8 cellular contexts compared by ENCODE assay signal in genomic region chr1:67685067-67685557, GRCh38. TPM values are rescaled to one million over a fixed set of nuclear protein-coding genes. Genes with fewer than 3 reads are reported as not detected.
DNase-seq lines count a peak whose midpoint lies in the region; ATAC-seq, FAIRE-seq and TF ChIP-seq lines count a peak whose summit lies in the region.

TSS of gene GADD45A (plus strand) at chr1:67685201. CDS start at chr1:67685495, 294 bp downstream.

- H3K79me2 ChIP-seq in ACC112 (ENCODE audit: control insufficient read depth, insufficient read depth, low read length, unreplicated experiment) = peaks cover 20% of the 10 kb centered on the region

- peak within 1 kb of the TSS; percentile 85 for H3K27ac ChIP-seq in ACC112 (ENCODE audit: low read depth, low read length)
- peak within 1 kb of the TSS; percentile 95 for H3K27ac ChIP-seq in VCaP
- peak within 1 kb of the TSS; percentile 97 to 98 for H3K27ac ChIP-seq in breast epithelium
- H3K27ac ChIP-seq in iPS-20b (ENCODE audit: low read length) = peak within 1 kb of the TSS; percentile 47
- peak within 1 kb of the TSS; percentile 97 to 100 for H3K27ac ChIP-seq in small intestine (ENCODE audit: low read depth in 1 of 2, low read length in 1 of 2)

- H3K9ac ChIP-seq in iPS-20b (ENCODE audit: low read depth, low read length) = peak within 1 kb of the TSS; percentile 83

- H2AFZ ChIP-seq in ACC112 (ENCODE audit: low read length, unreplicated experiment) = peak within 1 kb of the TSS; percentile 55

- intact Hi-C loops in breast epithelium (cut with DNase I; ENCODE audit: low total_unique reads) = loop anchor here (5.0 kb wide), 1 partner anchor 57 kb away; no protein-coding TSS in a partner anchor

- H3K27me3 ChIP-seq in ACC112 (ENCODE audit: insufficient read depth, low read length) (no peaks in the 10 kb centered on the region), breast epithelium (no peaks in the 10 kb centered on the region), iPS-20b (ENCODE audit: insufficient read depth, low read length) (no peaks in the 10 kb centered on the region), small intestine (ENCODE audit: control insufficient read depth in 2 of 2, insufficient read depth in 2 of 2, low read length in 2 of 2) (no peaks in the 10 kb centered on the region)

- no peaks in the 10 kb centered on the region for H3K9me3 ChIP-seq in breast epithelium
- H3K9me3 ChIP-seq in iPS-20b (ENCODE audit: insufficient read depth, low read depth, low read length) = no peaks in the 10 kb centered on the region
- no peaks in the 10 kb centered on the region for H3K9me3 ChIP-seq in small intestine (ENCODE audit: control insufficient read depth, low read depth)

- WGBS in small intestine, 3 donors = 0 to 1% (median 0%) methylated on average over 26 to 39 of the region's 39 CpGs

- peaks cover 41% of the 10 kb centered on the region for H3K4me1 ChIP-seq in ACC112 (ENCODE audit: control insufficient read depth, insufficient read depth, low read length, unreplicated experiment)
- H3K4me1 ChIP-seq in breast epithelium = peaks cover 4 to 5% of the 10 kb centered on the region in 2 donors
- H3K4me1 ChIP-seq in iPS-20b (ENCODE audit: insufficient read depth, low read length) = peaks cover 12% of the 10 kb centered on the region
- peaks cover 2 to 9% of the 10 kb centered on the region in 2 donors for H3K4me1 ChIP-seq in small intestine (ENCODE audit: control insufficient read depth in 2 of 2, insufficient read depth in 1 of 2, low read depth in 1 of 2, low read length in 1 of 2)

- ATAC-seq in GM18870 (IDR thresholded peaks at IDR 0.05; ENCODE audit: unreplicated experiment) (peak; percentile 84), HG03135 (IDR thresholded peaks at IDR 0.05; ENCODE audit: unreplicated experiment) (peak; percentile 91)

- peak; percentile 97 for TF ChIP-seq POLR2A in breast epithelium (IDR thresholded peaks at IDR 0.05)

- FAIRE-seq in small intestine (lab: Jason Lieb, UNC) = no peak

- H3K4me3 ChIP-seq in ACC112 (ENCODE audit: low read depth, low read length) (peak within 1 kb of the TSS; percentile 82), breast epithelium (peak within 1 kb of the TSS; percentile 76 to 91 (median 87)), iPS-20b (ENCODE audit: low read length) (peak within 1 kb of the TSS; percentile 82), small intestine (ENCODE audit: low read depth in 1 of 2, low read length in 2 of 2) (peak within 1 kb of the TSS; percentile 64 to 99)

- H3K36me3 ChIP-seq in ACC112 (ENCODE audit: insufficient read depth, low read length) (peaks cover 16% of the 10 kb centered on the region), breast epithelium (no peaks in the 10 kb centered on the region), iPS-20b (ENCODE audit: insufficient read depth, low read depth, low read length) (peaks cover 31% of the 10 kb centered on the region), small intestine (ENCODE audit: control insufficient read depth in 2 of 2, insufficient read depth in 2 of 2, low read length in 2 of 2) (peaks cover 3 to 5% of the 10 kb centered on the region in 2 donors)

- TF ChIP-seq CTCF in VCaP (conservative IDR thresholded peaks at IDR 0.05) (no peak), breast epithelium (IDR thresholded peaks at IDR 0.05) (peak in 1 of 3 donors; percentile 40)

- DNase-seq in NCI-H2196 treated with DMSO at 0.1 percent for 48 hours (lab: John Stamatoyannopoulos, UW; ENCODE audit: unreplicated experiment) (peak; percentile 99), breast epithelium (ENCODE audit: low spot score in 2 of 2) (peak; percentile 98 to 99), small intestine (peak; percentile 100)

RNA-seq across cellular contexts. Expression of gene GADD45A, which starts in this region (rescaled TPM):
- total RNA-seq in breast epithelium = 10 to 100 TPM; 52.4 to 68.2 (median 55.4) TPM
- 10 to 100 TPM; 31.2 to 76.3 (median 64.8) TPM for polyA plus RNA-seq in small intestine

Comparison
In these comparisons a context has a peak if more than half of its experiments do, and no peak if none do; other contexts are left out.
1. Peak in every context shown above with its lines: DNase-seq, ATAC-seq, H3K4me3 ChIP-seq and H3K27ac ChIP-seq.
2. H3K27ac ChIP-seq: peak in every context shown above with its lines; median percentile 98 in small intestine; 98 in breast epithelium; 95 in VCaP; 85 in ACC112; 47 in iPS-20b.